14 cellular contexts compared by ENCODE assay signal in the genomic region with DNA sequence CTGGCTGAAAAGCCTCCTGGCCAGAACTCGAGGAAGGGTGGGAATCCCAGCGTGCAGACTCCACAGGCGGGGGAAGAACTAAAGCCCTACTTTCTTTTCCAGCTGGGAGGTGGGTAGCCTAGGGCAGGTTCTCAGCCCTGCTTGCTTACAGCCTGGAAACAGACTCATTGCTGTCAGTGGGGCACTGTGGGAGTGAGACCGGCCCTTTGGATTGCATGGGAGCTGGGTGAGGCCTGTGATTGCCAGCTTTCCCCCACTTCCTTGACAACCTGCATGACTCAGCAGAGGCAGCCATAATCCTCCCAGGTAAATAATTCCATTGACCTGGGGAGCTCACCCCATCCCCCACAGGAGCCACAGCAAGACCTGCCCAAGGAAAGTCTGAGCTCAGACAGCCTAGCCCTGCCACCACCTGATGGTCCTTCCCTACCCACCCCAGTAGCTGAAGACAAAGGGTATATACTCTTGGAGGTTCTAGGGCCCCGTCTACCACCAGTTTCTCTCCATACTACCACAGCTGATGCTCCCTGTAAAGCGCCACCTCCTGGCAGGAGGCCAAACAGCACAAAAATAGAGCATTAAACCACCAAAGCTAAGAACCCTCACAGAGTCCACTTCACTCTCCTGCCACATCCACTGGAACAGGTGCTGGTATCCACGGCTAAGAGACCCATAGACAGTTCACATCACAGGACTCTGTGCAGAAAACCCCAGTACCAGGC.
A peak's percentile ranks its signal among the peaks of the same experiment; 100 is the strongest.
DNase-seq lines count a peak whose midpoint lies in the region; ATAC-seq and TF ChIP-seq lines count a peak whose summit lies in the region.
"Had no signal": no experiment of that assay in that cellular context is flagged by ENCODE, and none has a peak within 500 bp of the region (broad histone marks: within the 10 kb centered on the region; RNA-seq: fewer than 3 reads in every experiment).

No MANE protein-coding gene starts in this region.

- no peak overlapping the region for H2AFZ ChIP-seq in KMS-11 (ENCODE audit: low read depth)

- H3K9ac ChIP-seq in KMS-11, result no peak overlapping the region

- peak; percentile 34 for TF ChIP-seq CTCF in KMS-11 (conservative IDR thresholded peaks at IDR 0.05; ENCODE audit: low read depth, low read length)

- no peaks in the 10 kb centered on the region for H3K36me3 ChIP-seq in KMS-11 (ENCODE audit: insufficient read depth)
- H3K36me3 ChIP-seq: cardiac muscle cell, esophagus squamous epithelium, sigmoid colon, thyroid gland had no signal

- peak; percentile 52 for DNase-seq in activated CD8-positive, alpha-beta memory T cell treated with anti-CD3 and anti-CD28 coated beads, Interleukin-2, amount 50 U/mL, for 48 hours
- no peak for DNase-seq in activated CD8-positive, alpha-beta memory T cell treated with anti-CD3 and anti-CD28 coated beads for 24 hours
- DNase-seq in ecto neural progenitor cell (ENCODE audit: low spot score), result peak; percentile 47
- peak; percentile 31 for DNase-seq in renal cortical epithelial cell (ENCODE audit: low read depth)
- no peak for DNase-seq in NCI-H446 (lab: John Stamatoyannopoulos, UW)
- no peak for DNase-seq in occipital lobe (lab: John Stamatoyannopoulos, UW)
- DNase-seq: esophagus squamous epithelium, NCI-H2227 treated with DMSO at 0.1 percent for 48 hours, sigmoid colon, thyroid gland had no signal

- H3K27ac ChIP-seq in KMS-11, result no peak overlapping the region
- H3K27ac ChIP-seq: cardiac muscle cell, RWPE1, sigmoid colon, thyroid gland had no signal

- H3K4me2 ChIP-seq in KMS-11, result no peak overlapping the region

- H4K20me1 ChIP-seq in KMS-11 (ENCODE audit: insufficient read depth), result no peaks in the 10 kb centered on the region

- H3K27me3 ChIP-seq in KMS-11 (ENCODE audit: insufficient read depth, low read depth), result no peaks in the 10 kb centered on the region
- H3K27me3 ChIP-seq: cardiac muscle cell, esophagus squamous epithelium, sigmoid colon, thyroid gland had no signal

- no peaks in the 10 kb centered on the region for H3K4me1 ChIP-seq in KMS-11 (ENCODE audit: low read depth, poor library complexity, severe bottlenecking)
- H3K4me1 ChIP-seq: sigmoid colon, thyroid gland had no signal

- no peak for ATAC-seq in GM18870 (IDR thresholded peaks at IDR 0.05; ENCODE audit: unreplicated experiment)

- no peak overlapping the region for H3K4me3 ChIP-seq in KMS-11 (IDR thresholded peaks at IDR 0.05; ENCODE audit: insufficient read depth, low read depth, low read length)
- H3K4me3 ChIP-seq: cardiac muscle cell, esophagus squamous epithelium, sigmoid colon, thyroid gland had no signal

- no peaks in the 10 kb centered on the region for H3K79me2 ChIP-seq in KMS-11 (ENCODE audit: insufficient read depth, low read depth)

Comparison
In these comparisons a context has a peak if more than half of its experiments do, and no peak if none do; other contexts are left out.
1. DNase-seq: peak in activated CD8-positive, alpha-beta memory T cell treated with anti-CD3 and anti-CD28 coated beads, Interleukin-2, amount 50 U/mL, for 48 hours (single experiment), ecto neural progenitor cell (single experiment) and renal cortical epithelial cell (single experiment); none in activated CD8-positive, alpha-beta memory T cell treated with anti-CD3 and anti-CD28 coated beads for 24 hours (single experiment), NCI-H446 (0 of 2) and occipital lobe (single experiment).